In the genomic region with DNA sequence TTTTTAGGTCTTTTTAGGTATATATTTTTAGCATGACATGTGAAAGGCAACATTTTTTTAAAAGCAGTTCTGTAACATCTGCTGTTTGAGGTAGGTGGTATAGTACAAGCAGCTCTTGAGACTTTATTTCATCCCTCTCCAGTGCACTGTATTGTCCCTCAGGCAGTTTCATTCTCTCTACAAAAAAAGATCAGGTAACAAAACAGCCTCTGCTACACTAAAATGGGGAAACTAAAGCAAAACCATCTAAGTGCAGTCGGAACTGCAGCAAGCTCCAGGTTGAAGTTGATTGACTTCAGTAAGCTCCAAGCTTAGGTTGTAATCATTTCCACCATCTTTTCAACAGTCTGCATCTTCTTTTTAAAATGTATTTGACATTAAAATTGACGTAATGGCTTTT, we compare ENCODE assay signal across 13 cellular contexts.
DNase-seq lines count a peak whose midpoint lies in the region; ATAC-seq, FAIRE-seq and TF ChIP-seq lines count a peak whose summit lies in the region.
"Had no signal": no experiment of that assay in that cellular context is flagged by ENCODE, and none has a peak within 500 bp of the region (broad histone marks: within the 10 kb centered on the region; RNA-seq: fewer than 3 reads in every experiment).

No MANE protein-coding gene starts in this region.

- H3K9me3 ChIP-seq in CD4-positive, alpha-beta memory T cell (ENCODE audit: control insufficient read depth in 1 of 2, low read length in 2 of 2) = no peaks in the 10 kb centered on the region

- ATAC-seq in GM19438 (IDR thresholded peaks at IDR 0.05; ENCODE audit: low read depth, unreplicated experiment) = peak; percentile 82
- peak; percentile 92 for ATAC-seq in HG02798 (IDR thresholded peaks at IDR 0.05; ENCODE audit: poor library complexity, unreplicated experiment)
- peak; percentile 66 for ATAC-seq in HG03520 (IDR thresholded peaks at IDR 0.05; ENCODE audit: unreplicated experiment)
- ATAC-seq in T-cell (replicated peaks in 1 of 4) = no peak

- no peak overlapping the region for H3K27ac ChIP-seq in CD4-positive, alpha-beta memory T cell (ENCODE audit: low read depth, low read length)

- intact Hi-C loops in CD4-positive, alpha-beta memory T cell (cut with micrococcal nuclease) = no loop called here

- no peak overlapping the region for H3K4me3 Mint-ChIP-seq in CD4-positive, alpha-beta memory T cell
- H3K4me3 Mint-ChIP-seq in T-cell = no peak overlapping the region

- no peaks in the 10 kb centered on the region for H3K36me3 Mint-ChIP-seq in CD4-positive, alpha-beta memory T cell
- H3K36me3 Mint-ChIP-seq in T-cell = no peaks in the 10 kb centered on the region

- H3K4me1 Mint-ChIP-seq in CD4-positive, alpha-beta memory T cell = no peaks in the 10 kb centered on the region
- no peaks in the 10 kb centered on the region for H3K4me1 Mint-ChIP-seq in T-cell

- H3K27ac Mint-ChIP-seq in CD4-positive, alpha-beta memory T cell = no peak overlapping the region
- H3K27ac Mint-ChIP-seq in T-cell = no peak overlapping the region

- no peak for DNase-seq in GM12891 (ENCODE audit: insufficient read length, low spot score)
- DNase-seq in inferior parietal cortex (ENCODE audit: extremely low spot score) = no peak
- no peak for DNase-seq in GM10266 (ENCODE audit: extremely low spot score)
- no peak for DNase-seq in CD4-positive, alpha-beta memory T cell
- no peak for DNase-seq in T-cell
- DNase-seq: activated CD8-positive, alpha-beta memory T cell treated with anti-CD3 and anti-CD28 coated beads for 24 hours; effector memory CD4-positive, alpha-beta T cell; hypothalamus; retina; SW 1271 had no signal

- POLR2A ChIA-PET in CD4-positive, alpha-beta memory T cell (lab: Charles Lee; ENCODE audit: partially characterized antibody) = no interaction called here
- POLR2A ChIA-PET in T-cell (lab: Charles Lee) = interaction anchor here in 1 of 2 donors (0.5 kb wide), 1 partner anchor 279 kb away, joined by 3 read pairs; no protein-coding TSS in a partner anchor

- H3K36me3 ChIP-seq in CD4-positive, alpha-beta memory T cell (ENCODE audit: insufficient read depth, low read length) = no peaks in the 10 kb centered on the region

- TF ChIP-seq CTCF in GM10266 (IDR thresholded peaks at IDR 0.05; ENCODE audit: control insufficient read depth, insufficient read depth, low read depth, missing control alignments) = no peak

- FAIRE-seq in GM12891 (lab: Jason Lieb, UNC) = peak; percentile 63

- CTCF ChIA-PET in CD4-positive, alpha-beta memory T cell (lab: Charles Lee; ENCODE audit: partially characterized antibody) = no interaction called here
- CTCF ChIA-PET in T-cell (lab: Charles Lee) = no interaction called here

- TF ChIP-seq POLR2A in GM12891 (IDR thresholded peaks at IDR 0.05; ENCODE audit: low read depth, low read length) = no peak

- H3K4me3 ChIP-seq in CD4-positive, alpha-beta memory T cell (ENCODE audit: low read length in 2 of 2) = no peak overlapping the region

- peaks cover 0 to 6% (median under 1%) of the 10 kb centered on the region in 8 donors for H3K9me3 Mint-ChIP-seq in CD4-positive, alpha-beta memory T cell
- H3K9me3 Mint-ChIP-seq in T-cell = no peaks in the 10 kb centered on the region

- no peaks in the 10 kb centered on the region for H3K27me3 ChIP-seq in CD4-positive, alpha-beta memory T cell (ENCODE audit: insufficient read depth, low read length)

- H3K27me3 Mint-ChIP-seq in CD4-positive, alpha-beta memory T cell = no peaks in the 10 kb centered on the region
- H3K27me3 Mint-ChIP-seq in T-cell = no peaks in the 10 kb centered on the region

- H3K4me1 ChIP-seq in CD4-positive, alpha-beta memory T cell (ENCODE audit: insufficient read depth, low read length) = no peaks in the 10 kb centered on the region

TF ChIP-seq in GM12891, 5 proteins besides CTCF, POLR2A, EP300 and RAD21:
- TF ChIP-seq SPI1 (IDR thresholded peaks at IDR 0.05; ENCODE audit: low read depth, low read length) = no peak
- TF ChIP-seq TAF1 (IDR thresholded peaks at IDR 0.05; ENCODE audit: low read depth, low read length) = no peak
- TF ChIP-seq POLR2AphosphoS5 (IDR thresholded peaks at IDR 0.05; ENCODE audit: low read depth, low read length) = no peak
- no peak for TF ChIP-seq PAX5 (IDR thresholded peaks at IDR 0.05; ENCODE audit: insufficient read depth, low read length, severe bottlenecking)
- TF ChIP-seq POU2F2 (IDR thresholded peaks at IDR 0.05; ENCODE audit: low read depth, low read length) = no peak

Comparison
In these comparisons a context has a peak if more than half of its experiments do, and no peak if none do; other contexts are left out.
1. ATAC-seq: peak in GM19438 (single experiment), HG02798 (single experiment) and HG03520 (single experiment); none in T-cell (0 of 4).